In the genomic region with DNA sequence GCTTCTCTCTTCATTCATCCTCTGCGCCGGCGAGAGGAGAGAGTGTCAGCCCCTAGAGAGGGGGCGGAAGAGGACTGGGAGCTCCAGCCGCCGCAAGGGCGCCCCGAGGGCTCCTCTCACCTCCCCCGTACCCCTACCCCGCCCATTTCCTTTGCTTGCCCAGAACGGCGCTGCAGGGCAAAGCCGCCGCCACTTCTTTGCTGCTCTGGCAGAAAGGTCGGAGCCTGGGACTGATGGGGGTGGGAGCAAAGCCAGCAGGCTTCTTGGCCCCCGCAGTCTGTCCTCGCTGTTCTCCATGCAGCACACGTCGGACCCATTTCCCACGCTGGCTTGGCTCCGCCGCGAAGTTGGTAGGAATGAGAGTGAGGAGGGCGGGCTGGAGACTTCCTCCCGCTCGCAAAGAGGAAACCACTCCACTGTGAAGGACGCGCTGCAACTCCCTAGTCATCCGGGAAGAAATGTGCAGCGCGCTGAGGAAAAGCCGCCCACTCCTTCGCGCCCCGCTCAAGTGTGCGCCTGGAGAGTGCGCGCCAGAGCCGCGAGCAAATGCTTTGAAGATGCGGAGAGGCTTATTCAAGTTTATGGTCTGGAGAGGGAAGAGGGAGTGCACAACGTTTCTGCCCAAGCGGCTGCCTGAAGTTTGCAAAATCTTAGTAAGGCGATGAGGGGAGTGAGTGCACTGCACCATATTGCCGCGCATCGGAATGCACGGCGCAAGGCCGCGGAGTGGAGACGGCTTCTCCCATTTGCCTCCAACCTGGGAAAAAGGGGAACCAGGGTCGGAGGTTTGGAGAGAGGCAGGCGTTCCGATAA, we compare ENCODE assay signal across 8 cellular contexts. TPM values are rescaled to one million over a fixed set of nuclear protein-coding genes. Genes with fewer than 3 reads are reported as not detected.
A peak's percentile ranks its signal among the peaks of the same experiment; 100 is the strongest.
DNase-seq lines count a peak whose midpoint lies in the region; ATAC-seq and TF ChIP-seq lines count a peak whose summit lies in the region.

No MANE protein-coding gene starts in this region.

- H3K4me3 Mint-ChIP-seq in WTC11 = peak overlapping the region; percentile 97
- H3K4me3 Mint-ChIP-seq in naive thymus-derived CD8-positive, alpha-beta T cell = peak overlapping the region; percentile 68 to 90 (median 78)

- peak overlapping the region; percentile 67 for H3K4me3 ChIP-seq in fibroblast of villous mesenchyme (ENCODE audit: low read depth, low read length)

- no peaks in the 10 kb centered on the region for H3K36me3 Mint-ChIP-seq in WTC11
- peaks cover 0 to 4% (median 1%) of the 10 kb centered on the region in 3 donors for H3K36me3 Mint-ChIP-seq in naive thymus-derived CD8-positive, alpha-beta T cell

- ATAC-seq in WTC11 (peak; percentile 52), GM18502 (IDR thresholded peaks at IDR 0.05; ENCODE audit: poor library complexity, unreplicated experiment) (no peak)
- peak; percentile 56 to 69 for ATAC-seq in naive thymus-derived CD8-positive, alpha-beta T cell

- DNase-seq in NOMO-1 (lab: John Stamatoyannopoulos, UW; ENCODE audit: unreplicated experiment in 2 of 2) = peak; percentile 5 to 39
- no peak for DNase-seq in NOMO-1 treated with dmso at 0.1 percent for 144 hours (lab: John Stamatoyannopoulos, UW; ENCODE audit: unreplicated experiment)
- DNase-seq in HuH-7 (ENCODE audit: low spot score) = peak; percentile 60
- peak; percentile 76 for DNase-seq in WTC11 (ENCODE audit: low spot score)
- peak; percentile 54 for DNase-seq in fibroblast of villous mesenchyme (ENCODE audit: low read depth)
- DNase-seq in naive thymus-derived CD8-positive, alpha-beta T cell = peak in 2 of 10 donors; percentile 19 to 26
- DNase-seq in NK-92 (lab: John Stamatoyannopoulos, UW; ENCODE audit: unreplicated experiment) = no peak

- peak overlapping the region; percentile 71; the same call in 1 of the 2 replicates for H3K27ac Mint-ChIP-seq in WTC11
- H3K27ac Mint-ChIP-seq in naive thymus-derived CD8-positive, alpha-beta T cell = peak overlapping the region in 2 of 10 donors; percentile 11 to 29

- H3K9me3 Mint-ChIP-seq in WTC11 = no peaks in the 10 kb centered on the region
- H3K9me3 Mint-ChIP-seq in naive thymus-derived CD8-positive, alpha-beta T cell = peaks cover 0 to 15% (median 0%) of the 10 kb centered on the region in 9 donors

- CTCF ChIA-PET in WTC11 (lab: Charles Lee) = interaction anchor here (0.7 to 1.2 kb wide), 2 partner anchors 274 to 957 kb away, joined by 3 to 5 read pairs; no protein-coding TSS in a partner anchor

- POLR2A ChIA-PET in WTC11 (lab: Charles Lee) = interaction anchor here (0.5 to 1.2 kb wide), 2 partner anchors 328 to 706 kb away, joined by 3 to 4 read pairs; no protein-coding TSS in a partner anchor
- POLR2A ChIA-PET in naive thymus-derived CD8-positive, alpha-beta T cell (lab: Charles Lee) = no interaction called here

- no peak for TF ChIP-seq CTCF in WTC11 (IDR thresholded peaks at IDR 0.05)
- TF ChIP-seq CTCF in fibroblast of villous mesenchyme (IDR thresholded peaks at IDR 0.05; ENCODE audit: insufficient read depth, low read depth, low read length) = no peak

- H3K4me1 Mint-ChIP-seq in WTC11 = peaks cover 32% of the 10 kb centered on the region
- peaks cover 15 to 52% (median 43%) of the 10 kb centered on the region in 4 donors for H3K4me1 Mint-ChIP-seq in naive thymus-derived CD8-positive, alpha-beta T cell

- peaks cover 42% of the 10 kb centered on the region for H3K27me3 Mint-ChIP-seq in WTC11 (ENCODE audit: low read depth)
- peaks cover 13 to 50% (median 43%) of the 10 kb centered on the region in 5 donors for H3K27me3 Mint-ChIP-seq in naive thymus-derived CD8-positive, alpha-beta T cell

TF ChIP-seq in WTC11, 78 proteins besides CTCF, POLR2A, EP300 and RAD21 (continues in another document):
- TF ChIP-seq, protein P1, sequence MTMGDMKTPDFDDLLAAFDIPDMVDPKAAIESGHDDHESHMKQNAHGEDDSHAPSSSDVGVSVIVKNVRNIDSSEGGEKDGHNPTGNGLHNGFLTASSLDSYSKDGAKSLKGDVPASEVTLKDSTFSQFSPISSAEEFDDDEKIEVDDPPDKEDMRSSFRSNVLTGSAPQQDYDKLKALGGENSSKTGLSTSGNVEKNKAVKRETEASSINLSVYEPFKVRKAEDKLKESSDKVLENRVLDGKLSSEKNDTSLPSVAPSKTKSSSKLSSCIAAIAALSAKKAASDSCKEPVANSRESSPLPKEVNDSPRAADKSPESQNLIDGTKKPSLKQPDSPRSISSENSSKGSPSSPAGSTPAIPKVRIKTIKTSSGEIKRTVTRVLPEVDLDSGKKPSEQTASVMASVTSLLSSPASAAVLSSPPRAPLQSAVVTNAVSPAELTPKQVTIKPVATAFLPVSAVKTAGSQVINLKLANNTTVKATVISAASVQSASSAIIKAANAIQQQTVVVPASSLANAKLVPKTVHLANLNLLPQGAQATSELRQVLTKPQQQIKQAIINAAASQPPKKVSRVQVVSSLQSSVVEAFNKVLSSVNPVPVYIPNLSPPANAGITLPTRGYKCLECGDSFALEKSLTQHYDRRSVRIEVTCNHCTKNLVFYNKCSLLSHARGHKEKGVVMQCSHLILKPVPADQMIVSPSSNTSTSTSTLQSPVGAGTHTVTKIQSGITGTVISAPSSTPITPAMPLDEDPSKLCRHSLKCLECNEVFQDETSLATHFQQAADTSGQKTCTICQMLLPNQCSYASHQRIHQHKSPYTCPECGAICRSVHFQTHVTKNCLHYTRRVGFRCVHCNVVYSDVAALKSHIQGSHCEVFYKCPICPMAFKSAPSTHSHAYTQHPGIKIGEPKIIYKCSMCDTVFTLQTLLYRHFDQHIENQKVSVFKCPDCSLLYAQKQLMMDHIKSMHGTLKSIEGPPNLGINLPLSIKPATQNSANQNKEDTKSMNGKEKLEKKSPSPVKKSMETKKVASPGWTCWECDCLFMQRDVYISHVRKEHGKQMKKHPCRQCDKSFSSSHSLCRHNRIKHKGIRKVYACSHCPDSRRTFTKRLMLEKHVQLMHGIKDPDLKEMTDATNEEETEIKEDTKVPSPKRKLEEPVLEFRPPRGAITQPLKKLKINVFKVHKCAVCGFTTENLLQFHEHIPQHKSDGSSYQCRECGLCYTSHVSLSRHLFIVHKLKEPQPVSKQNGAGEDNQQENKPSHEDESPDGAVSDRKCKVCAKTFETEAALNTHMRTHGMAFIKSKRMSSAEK (CRISPR knock-in tag; IDR thresholded peaks at IDR 0.05; ENCODE audit: borderline replicate concordance) = no peak
- TF ChIP-seq KAT7 (CRISPR knock-in tag; IDR thresholded peaks at IDR 0.05; ENCODE audit: borderline replicate concordance) = peak; percentile 80; the same call in 1 of the 2 replicates
- peak; percentile 93 for TF ChIP-seq HMGXB4 (CRISPR knock-in tag; IDR thresholded peaks at IDR 0.05)
- 0 out of 2 replicates have a peak, but pooled peaks have one; percentile 61 for TF ChIP-seq MYBL2 (CRISPR knock-in tag; IDR thresholded peaks at IDR 0.05)
- TF ChIP-seq NR3C1 (CRISPR knock-in tag; conservative IDR thresholded peaks at IDR 0.05; ENCODE audit: low read depth) = no peak
- 0 out of 2 replicates have a peak, but pooled peaks have one; percentile 25 for TF ChIP-seq FOXK1 (CRISPR knock-in tag; IDR thresholded peaks at IDR 0.05)
- TF ChIP-seq, protein P2, sequence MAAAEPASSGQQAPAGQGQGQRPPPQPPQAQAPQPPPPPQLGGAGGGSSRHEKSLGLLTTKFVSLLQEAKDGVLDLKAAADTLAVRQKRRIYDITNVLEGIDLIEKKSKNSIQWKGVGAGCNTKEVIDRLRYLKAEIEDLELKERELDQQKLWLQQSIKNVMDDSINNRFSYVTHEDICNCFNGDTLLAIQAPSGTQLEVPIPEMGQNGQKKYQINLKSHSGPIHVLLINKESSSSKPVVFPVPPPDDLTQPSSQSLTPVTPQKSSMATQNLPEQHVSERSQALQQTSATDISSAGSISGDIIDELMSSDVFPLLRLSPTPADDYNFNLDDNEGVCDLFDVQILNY (CRISPR knock-in tag; IDR thresholded peaks at IDR 0.05) = peak; percentile 58; the same call in 1 of the 2 replicates
- TF ChIP-seq ATF3 (CRISPR knock-in tag; conservative IDR thresholded peaks at IDR 0.05) = no peak
- TF ChIP-seq, protein P3, sequence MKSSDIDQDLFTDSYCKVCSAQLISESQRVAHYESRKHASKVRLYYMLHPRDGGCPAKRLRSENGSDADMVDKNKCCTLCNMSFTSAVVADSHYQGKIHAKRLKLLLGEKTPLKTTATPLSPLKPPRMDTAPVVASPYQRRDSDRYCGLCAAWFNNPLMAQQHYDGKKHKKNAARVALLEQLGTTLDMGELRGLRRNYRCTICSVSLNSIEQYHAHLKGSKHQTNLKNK (CRISPR knock-in tag; IDR thresholded peaks at IDR 0.05) = no peak
- no peak for TF ChIP-seq ZNF423 (CRISPR knock-in tag; IDR thresholded peaks at IDR 0.05)
- TF ChIP-seq NFATC4 (CRISPR knock-in tag; IDR thresholded peaks at IDR 0.05) = no peak
- TF ChIP-seq ZBTB43 (CRISPR knock-in tag; IDR thresholded peaks at IDR 0.05) = peak; percentile 78

RNA-seq across cellular contexts. Expression of gene PCDH7, which starts 2.8 kb away (rescaled TPM):
- total RNA-seq in WTC11 (2021) (2.2 to 3.9 TPM (median 2.4 TPM) in 3 replicates), fibroblast of villous mesenchyme (53.1 and 122 TPM in 2 replicates)
- not detected for total RNA-seq in naive thymus-derived CD8-positive, alpha-beta T cell
- polyA plus RNA-seq in naive thymus-derived CD8-positive, alpha-beta T cell = not detected

Comparison
In these comparisons a context has a peak if more than half of its experiments do, and no peak if none do; other contexts are left out.
1. DNase-seq: peak in NOMO-1 (2 of 2), HuH-7 (single experiment), WTC11 (single experiment) and fibroblast of villous mesenchyme (single experiment); none in NOMO-1 treated with dmso at 0.1 percent for 144 hours (single experiment) and NK-92 (single experiment).
2. RNA of gene PCDH7, which starts 2.8 kb away (total RNA-seq): 53.1 to 122 TPM in fibroblast of villous mesenchyme; 2.2 to 3.9 TPM in WTC11 and not detected in naive thymus-derived CD8-positive, alpha-beta T cell; every median in the first group is over 10 times any median in the second.